17 cellular contexts compared by ENCODE assay signal in genomic region chr7:73615886-73616285, GRCh38. TPM values are rescaled to one million over a fixed set of nuclear protein-coding genes. Genes with fewer than 3 reads are reported as not detected.
DNase-seq lines count a peak whose midpoint lies in the region; ATAC-seq and TF ChIP-seq lines count a peak whose summit lies in the region.
"Had no signal": no experiment of that assay in that cellular context is flagged by ENCODE, and none has a peak within 500 bp of the region (broad histone marks: within the 10 kb centered on the region; RNA-seq: fewer than 3 reads in every experiment).

No MANE protein-coding gene starts in this region.

- no peak for ATAC-seq in HG02642 (IDR thresholded peaks at IDR 0.05; ENCODE audit: poor library complexity, unreplicated experiment)
- no peak for ATAC-seq in GM21576 (IDR thresholded peaks at IDR 0.05; ENCODE audit: unreplicated experiment)
- ATAC-seq: gastrocnemius medialis had no signal

- peak; percentile 14 for TF ChIP-seq CTCF in retinal pigment epithelial cell (conservative IDR thresholded peaks at IDR 0.05; ENCODE audit: low read depth, low read length)

- peak; percentile 70 to 86 for DNase-seq in NCI-H524 (lab: John Stamatoyannopoulos, UW)
- no peak for DNase-seq in NCI-H524 treated with DMSO at 0.1 percent for 48 hours (lab: John Stamatoyannopoulos, UW)
- DNase-seq in NCI-H446 treated with DMSO at 0.1 percent for 48 hours (lab: John Stamatoyannopoulos, UW), result peak; percentile 19
- peak; percentile 18 for DNase-seq in dermis blood vessel endothelial cell
- no peak for DNase-seq in retinal pigment epithelial cell (ENCODE audit: low read depth)
- no peak for DNase-seq in kidney tubule cell (ENCODE audit: low spot score)
- DNase-seq: activated CD4-positive, alpha-beta memory T cell treated with anti-CD3 and anti-CD28 coated beads for 36 hours; activated naive CD4-positive, alpha-beta T cell treated with anti-CD3 and anti-CD28 coated beads, Interleukin-2, amount 10 ng/mL, durations not matched to agents 7 days and 5 days; colonic mucosa; DMS79 treated with DMSO at 0.1 percent for 48 hours; gastrocnemius medialis; left cardiac atrium had no signal

- H3K4me3 ChIP-seq in retinal pigment epithelial cell (ENCODE audit: low read length), result no peak overlapping the region
- H3K4me3 ChIP-seq: colonic mucosa, gastrocnemius medialis, smooth muscle cell, tibial nerve had no signal

RNA-seq across cellular contexts. Expression of gene MLXIPL, which starts 8.4 kb away (rescaled TPM):
- total RNA-seq in dermis blood vessel endothelial cell, result not detected in 2 replicates
- total RNA-seq: activated CD4-positive, alpha-beta memory T cell treated with anti-CD3 and anti-CD28 coated beads for 36 hours; smooth muscle cell; T-helper 1 cell treated with Interleukin-12 subunit alpha and Interleukin-12 subunit beta and Interleukin-4 antibody, amounts not matched to agents 30 ng/mL and 1 ng/mL, for 36 hours had no signal

RNA-seq across cellular contexts. Expression of gene TBL2, which starts 37.5 kb away (rescaled TPM):
- total RNA-seq in dermis blood vessel endothelial cell, result 55.0 and 68.1 TPM in 2 replicates

RNA-seq across cellular contexts. Expression of gene VPS37D, which starts 51.7 kb away (rescaled TPM):
- total RNA-seq in dermis blood vessel endothelial cell, result 2.5 and 5.4 TPM in 2 replicates

RNA-seq across cellular contexts. Expression of gene BCL7B, which starts 58.4 kb away (rescaled TPM):
- 18.5 and 32.2 TPM in 2 replicates for total RNA-seq in dermis blood vessel endothelial cell

Comparison
In these comparisons a context has a peak if more than half of its experiments do, and no peak if none do; other contexts are left out.
1. DNase-seq: peak in NCI-H524 (2 of 2), NCI-H446 treated with DMSO at 0.1 percent for 48 hours (single experiment) and dermis blood vessel endothelial cell (single experiment); none in NCI-H524 treated with DMSO at 0.1 percent for 48 hours (single experiment), retinal pigment epithelial cell (single experiment) and kidney tubule cell (single experiment).